ENCODE assay signal across 24 cellular contexts in the genomic region with DNA sequence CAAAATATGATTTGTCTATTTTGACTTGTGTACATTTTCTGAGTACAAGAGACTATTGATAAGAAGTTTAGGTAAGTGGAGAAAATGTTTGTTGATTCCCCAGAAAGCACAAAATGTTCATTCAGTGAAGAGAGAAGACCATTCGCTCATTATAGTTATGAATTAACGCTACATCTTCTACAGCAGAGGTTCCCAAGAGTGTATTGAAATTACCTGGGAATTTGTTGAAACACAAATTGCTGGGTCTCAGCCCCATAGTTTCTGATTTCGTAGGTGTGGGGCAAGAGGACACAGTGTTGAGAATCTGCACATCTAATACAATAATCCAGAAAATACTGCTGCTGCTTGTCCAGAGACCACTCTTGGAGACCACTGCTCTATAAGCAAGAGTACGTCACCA. TPM values are rescaled to one million over a fixed set of nuclear protein-coding genes. Genes with fewer than 3 reads are reported as not detected.
A peak's percentile ranks its signal among the peaks of the same experiment; 100 is the strongest.
DNase-seq lines count a peak whose midpoint lies in the region; ATAC-seq and TF ChIP-seq lines count a peak whose summit lies in the region.
"Had no signal": no experiment of that assay in that cellular context is flagged by ENCODE, and none has a peak within 500 bp of the region (broad histone marks: within the 10 kb centered on the region; RNA-seq: fewer than 3 reads in every experiment).

No MANE protein-coding gene starts in this region.

- peak overlapping the region; percentile 44 for H3K4me2 ChIP-seq in PC-9
- H3K4me2 ChIP-seq: neural progenitor cell had no signal

- DNase-seq in activated naive CD4-positive, alpha-beta T cell (lab: John Stamatoyannopoulos, UW) = no peak
- DNase-seq in PC-9 = no peak
- no peak for DNase-seq in stimulated activated naive B cell treated with anti-CD40 and anti-IgM and Interleukin-4, amounts not matched to agents 10 μg/mL and 1 μg/mL and 100 μg/mL, for 72 hours
- DNase-seq in activated gamma-delta T cell (lab: John Stamatoyannopoulos, UW) = no peak
- no peak for DNase-seq in RKO (ENCODE audit: low spot score)
- DNase-seq in central memory CD4-positive, alpha-beta T cell = no peak
- DNase-seq: 8988T; activated CD4-positive, CD25-positive, alpha-beta regulatory T cell treated with anti-CD3 and anti-CD28 coated beads, Interleukin-2, amount 50 U/mL, for 72 hours; activated CD8-positive, alpha-beta T cell treated with anti-CD3 and anti-CD28 coated beads for 36 hours; AML-193; amygdala; Caco-2; caudate nucleus; dermis blood vessel endothelial cell; NCI-H1105; NCI-H446; NCI-H82; SHP77 treated with DMSO at 0.1 percent for 48 hours; sigmoid colon had no signal

- TF ChIP-seq CTCF in PC-9 (conservative IDR thresholded peaks at IDR 0.05) = no peak

- H3K27ac ChIP-seq in PC-9 (no peak overlapping the region), layer of hippocampus (ENCODE audit: low read depth, low read length) (peak overlapping the region; percentile 35)
- H3K27ac ChIP-seq: neural progenitor cell had no signal

- no peaks in the 10 kb centered on the region for H3K27me3 Mint-ChIP-seq in activated naive CD4-positive, alpha-beta T cell treated with anti-CD3 and anti-CD28 coated beads, Interleukin-2, amount 50 U/mL, for 24 hours
- H3K27me3 Mint-ChIP-seq in stimulated activated naive B cell treated with anti-CD40 and anti-IgM and Interleukin-4, amounts not matched to agents 10 μg/mL and 1 μg/mL and 100 μg/mL, for 72 hours = no peaks in the 10 kb centered on the region
- H3K27me3 Mint-ChIP-seq: activated CD8-positive, alpha-beta T cell treated with anti-CD3 and anti-CD28 coated beads for 36 hours; progenitor cell of endocrine pancreas; type B pancreatic cell had no signal

- no peaks in the 10 kb centered on the region for H3K79me2 ChIP-seq in PC-9 (ENCODE audit: low read depth)

- H2AFZ ChIP-seq in PC-9 = no peak overlapping the region
- H2AFZ ChIP-seq: neural progenitor cell had no signal

- peaks cover 24% of the 10 kb centered on the region for H3K4me1 ChIP-seq in PC-9 (replicated peaks; ENCODE audit: insufficient read depth)
- H3K4me1 ChIP-seq: Caco-2, neural progenitor cell had no signal

- intact Hi-C loops in PC-9 (cut with micrococcal nuclease; ENCODE audit: unreplicated experiment) = no loop called here

- H3F3A ChIP-seq in PC-9 (ENCODE audit: insufficient read depth, low read depth) = peaks cover 14% of the 10 kb centered on the region; the same call in 1 of the 2 replicates

- no peaks in the 10 kb centered on the region for H4K20me1 ChIP-seq in PC-9 (ENCODE audit: insufficient read depth)

- H3K4me1 Mint-ChIP-seq in activated naive CD4-positive, alpha-beta T cell treated with anti-CD3 and anti-CD28 coated beads, Interleukin-2, amount 50 U/mL, for 24 hours = peaks cover 62% of the 10 kb centered on the region
- H3K4me1 Mint-ChIP-seq in stimulated activated naive B cell treated with anti-CD40 and anti-IgM and Interleukin-4, amounts not matched to agents 10 μg/mL and 1 μg/mL and 100 μg/mL, for 72 hours = peaks cover 62 to 94% of the 10 kb centered on the region in 2 donors
- H3K4me1 Mint-ChIP-seq: neural progenitor cell had no signal

- H3K9me3 Mint-ChIP-seq in activated naive CD4-positive, alpha-beta T cell treated with anti-CD3 and anti-CD28 coated beads, Interleukin-2, amount 50 U/mL, for 24 hours = no peaks in the 10 kb centered on the region
- peaks cover 0 to 4% of the 10 kb centered on the region in 2 donors for H3K9me3 Mint-ChIP-seq in stimulated activated naive B cell treated with anti-CD40 and anti-IgM and Interleukin-4, amounts not matched to agents 10 μg/mL and 1 μg/mL and 100 μg/mL, for 72 hours
- H3K9me3 Mint-ChIP-seq: neural progenitor cell, type B pancreatic cell had no signal

- no peak for ATAC-seq in stimulated activated naive B cell treated with anti-CD40 and anti-IgM and Interleukin-4, amounts not matched to agents 10 μg/mL and 1 μg/mL and 100 μg/mL, for 72 hours (replicated peaks)
- ATAC-seq: activated CD8-positive, alpha-beta T cell treated with anti-CD3 and anti-CD28 coated beads for 36 hours had no signal

- POLR2A ChIA-PET in PC-9 (lab: Charles Lee; ENCODE audit: unreplicated experiment) = no interaction called here

- no TSS peak for BruUV-seq in PC-9 (replicated peaks; lab: Mats Ljungman, UMichigan)

- H3K4me3 ChIP-seq in PC-9 = no peak overlapping the region
- H3K4me3 ChIP-seq: neural progenitor cell, sigmoid colon had no signal

- H3K4me3 Mint-ChIP-seq in activated naive CD4-positive, alpha-beta T cell treated with anti-CD3 and anti-CD28 coated beads, Interleukin-2, amount 50 U/mL, for 24 hours = no peak overlapping the region
- H3K4me3 Mint-ChIP-seq in stimulated activated naive B cell treated with anti-CD40 and anti-IgM and Interleukin-4, amounts not matched to agents 10 μg/mL and 1 μg/mL and 100 μg/mL, for 72 hours = peak overlapping the region; percentile 9 to 56
- H3K4me3 Mint-ChIP-seq: activated CD8-positive, alpha-beta T cell treated with anti-CD3 and anti-CD28 coated beads for 36 hours; neural progenitor cell; type B pancreatic cell had no signal

- peaks cover 15% of the 10 kb centered on the region for H3K36me3 Mint-ChIP-seq in activated naive CD4-positive, alpha-beta T cell treated with anti-CD3 and anti-CD28 coated beads, Interleukin-2, amount 50 U/mL, for 24 hours
- H3K36me3 Mint-ChIP-seq in stimulated activated naive B cell treated with anti-CD40 and anti-IgM and Interleukin-4, amounts not matched to agents 10 μg/mL and 1 μg/mL and 100 μg/mL, for 72 hours = peaks cover 20 to 33% of the 10 kb centered on the region in 2 donors
- H3K36me3 Mint-ChIP-seq: neural progenitor cell, type B pancreatic cell had no signal

- H3K27me3 ChIP-seq in PC-9 (ENCODE audit: insufficient read depth, low read depth) (no peaks in the 10 kb centered on the region), layer of hippocampus (ENCODE audit: control insufficient read depth, insufficient read depth, low read length) (no peaks in the 10 kb centered on the region)
- H3K27me3 ChIP-seq: neural progenitor cell, sigmoid colon had no signal

- CTCF ChIA-PET in PC-9 (lab: Charles Lee) = no interaction called here

- no peaks in the 10 kb centered on the region for H3K36me3 ChIP-seq in PC-9 (ENCODE audit: low read depth)
- H3K36me3 ChIP-seq: neural progenitor cell, sigmoid colon had no signal

- peak overlapping the region; percentile 88 for H3K27ac Mint-ChIP-seq in activated naive CD4-positive, alpha-beta T cell treated with anti-CD3 and anti-CD28 coated beads, Interleukin-2, amount 50 U/mL, for 24 hours
- H3K27ac Mint-ChIP-seq in stimulated activated naive B cell treated with anti-CD40 and anti-IgM and Interleukin-4, amounts not matched to agents 10 μg/mL and 1 μg/mL and 100 μg/mL, for 72 hours = peak overlapping the region; percentile 86
- H3K27ac Mint-ChIP-seq: neural progenitor cell, progenitor cell of endocrine pancreas, type B pancreatic cell had no signal

- no peaks in the 10 kb centered on the region for H3K9me3 ChIP-seq in PC-9 (ENCODE audit: insufficient read depth, low read depth)
- H3K9me3 ChIP-seq: Caco-2, sigmoid colon had no signal

- no peaks in the 10 kb centered on the region for H3K9me2 ChIP-seq in PC-9 (ENCODE audit: insufficient read depth)

RNA-seq across cellular contexts. Expression of a gene that starts 24.2 kb away (rescaled TPM):
- total RNA-seq in PC-9 (2021) = 0.30 and 0.90 TPM in 2 replicates
